Comparison of ENCODE assay signal across 19 cellular contexts in genomic region chr2:108236676-108237335, GRCh38. TPM values are rescaled to one million over a fixed set of nuclear protein-coding genes. Genes with fewer than 3 reads are reported as not detected.
"Had no signal": no experiment of that assay in that cellular context is flagged by ENCODE, and none has a peak within 500 bp of the region (broad histone marks: within the 10 kb centered on the region; RNA-seq: fewer than 3 reads in every experiment).

No MANE protein-coding gene starts in this region.

- H3K36me3 ChIP-seq: adrenal gland, Peyer's patch, SJCRH30 had no signal

- H3K27me3 Mint-ChIP-seq: activated CD8-positive, alpha-beta T cell treated with anti-CD3 and anti-CD28 coated beads for 36 hours; activated naive CD8-positive, alpha-beta T cell treated with anti-CD3 and anti-CD28 coated beads, Interleukin-2, amount 10 ng/mL, durations not matched to agents 7 days and 5 days had no signal

- H3K4me3 Mint-ChIP-seq: activated CD8-positive, alpha-beta T cell treated with anti-CD3 and anti-CD28 coated beads for 36 hours; activated naive CD8-positive, alpha-beta T cell treated with anti-CD3 and anti-CD28 coated beads, Interleukin-2, amount 10 ng/mL, durations not matched to agents 7 days and 5 days had no signal

- H3K4me3 ChIP-seq: adrenal gland, Peyer's patch, SJCRH30 had no signal

- H3K36me3 Mint-ChIP-seq: activated naive CD8-positive, alpha-beta T cell treated with anti-CD3 and anti-CD28 coated beads, Interleukin-2, amount 10 ng/mL, durations not matched to agents 7 days and 5 days had no signal

- H3K4me1 ChIP-seq: adrenal gland, Peyer's patch, SJCRH30 had no signal

- H3K9me3 ChIP-seq: adrenal gland, SJCRH30, SK-N-SH had no signal

- H3K27ac Mint-ChIP-seq: activated CD8-positive, alpha-beta T cell treated with anti-CD3 and anti-CD28 coated beads for 36 hours; activated naive CD8-positive, alpha-beta T cell treated with anti-CD3 and anti-CD28 coated beads, Interleukin-2, amount 10 ng/mL, durations not matched to agents 7 days and 5 days had no signal

- DNase-seq: activated CD4-positive, alpha-beta T cell treated with anti-CD3 and anti-CD28 coated beads for 4 hours; activated CD8-positive, alpha-beta memory T cell treated with anti-CD3 and anti-CD28 coated beads, Interleukin-2, amount 50 U/mL, for 4 hours; activated CD8-positive, alpha-beta T cell treated with anti-CD3 and anti-CD28 coated beads for 36 hours; activated naive CD4-positive, alpha-beta T cell treated with anti-CD3 and anti-CD28 coated beads, Interleukin-2, amount 50 U/mL, for 16 hours; activated naive CD8-positive, alpha-beta T cell treated with anti-CD3 and anti-CD28 coated beads, Interleukin-2, amount 10 ng/mL, durations not matched to agents 7 days and 5 days; adrenal gland; anterior cingulate cortex; central memory CD4-positive, alpha-beta T cell; Karpas-422; NCI-H1930; NCI-H446; NCI-H524; Peyer's patch; Right ventricle myocardium superior; SJCRH30; SK-N-SH; T-helper 1 cell had no signal

- H3K4me1 Mint-ChIP-seq: activated naive CD8-positive, alpha-beta T cell treated with anti-CD3 and anti-CD28 coated beads, Interleukin-2, amount 10 ng/mL, durations not matched to agents 7 days and 5 days had no signal

- H3K27me3 ChIP-seq: adrenal gland, Peyer's patch had no signal

- H3K27ac ChIP-seq: adrenal gland, Peyer's patch, RWPE1, SJCRH30 had no signal

RNA-seq across cellular contexts. Expression of gene SULT1C3, which starts 3.0 kb away (rescaled TPM):
- total RNA-seq: activated CD8-positive, alpha-beta T cell treated with anti-CD3 and anti-CD28 coated beads for 36 hours; activated naive CD8-positive, alpha-beta T cell treated with anti-CD3 and anti-CD28 coated beads, Interleukin-2, amount 10 ng/mL, durations not matched to agents 7 days and 5 days; adrenal gland; Right ventricle myocardium superior; SJCRH30; T-helper 2 cell treated with Interferon-gamma antibody and Interleukin-4, amounts not matched to agents 100 ng/mL and 5 ng/mL, for 36 hours had no signal

RNA-seq across cellular contexts. Expression of gene SULT1C2, which starts 51.9 kb away (rescaled TPM):
- total RNA-seq: activated CD8-positive, alpha-beta T cell treated with anti-CD3 and anti-CD28 coated beads for 36 hours; activated naive CD8-positive, alpha-beta T cell treated with anti-CD3 and anti-CD28 coated beads, Interleukin-2, amount 10 ng/mL, durations not matched to agents 7 days and 5 days; SJCRH30; T-helper 2 cell treated with Interferon-gamma antibody and Interleukin-4, amounts not matched to agents 100 ng/mL and 5 ng/mL, for 36 hours had no signal
